9 cellular contexts compared by ENCODE assay signal in genomic region chr3:50292924-50293801, GRCh38. TPM values are rescaled to one million over a fixed set of nuclear protein-coding genes. Genes with fewer than 3 reads are reported as not detected.
DNase-seq lines count a peak whose midpoint lies in the region; ATAC-seq and TF ChIP-seq lines count a peak whose summit lies in the region.
"Had no signal": no experiment of that assay in that cellular context is flagged by ENCODE, and none has a peak within 500 bp of the region (broad histone marks: within the 10 kb centered on the region; RNA-seq: fewer than 3 reads in every experiment).

No MANE protein-coding gene starts in this region.

- TF ChIP-seq CTCF in adrenal gland (IDR thresholded peaks at IDR 0.05) (no peak), suprapubic skin (IDR thresholded peaks at IDR 0.05) (no peak)

- H3K4me1 ChIP-seq in adrenal gland (replicated peaks in 1 of 2) (peaks cover 19 to 24% of the 10 kb centered on the region in 2 donors), suprapubic skin (peaks cover 31% of the 10 kb centered on the region)

- intact Hi-C loops in adrenal gland (cut with DNase I), result no loop called here

- peaks cover 6% of the 10 kb centered on the region for H3K36me3 Mint-ChIP-seq in T-helper 1 cell treated with Interleukin-12 subunit alpha and Interleukin-12 subunit beta and Interleukin-4 antibody, amounts not matched to agents 30 μg/mL and 1 μg/mL, for 36 hours (ENCODE audit: low read depth)

- H3K4me3 Mint-ChIP-seq in T-helper 1 cell treated with Interleukin-12 subunit alpha and Interleukin-12 subunit beta and Interleukin-4 antibody, amounts not matched to agents 30 μg/mL and 1 μg/mL, for 36 hours, result peak overlapping the region; percentile 84

- H3K4me1 Mint-ChIP-seq in T-helper 1 cell treated with Interleukin-12 subunit alpha and Interleukin-12 subunit beta and Interleukin-4 antibody, amounts not matched to agents 30 μg/mL and 1 μg/mL, for 36 hours (ENCODE audit: low read depth), result peaks cover 29% of the 10 kb centered on the region

- no peak for ATAC-seq in HG03025 (IDR thresholded peaks at IDR 0.05; ENCODE audit: low FRiP score, unreplicated experiment)

- H3K9me3 ChIP-seq in adrenal gland (replicated peaks in 1 of 3) (no peaks in the 10 kb centered on the region), suprapubic skin (no peaks in the 10 kb centered on the region)

- H3K27ac ChIP-seq in adrenal gland (peak overlapping the region; percentile 23 to 92 (median 65)), layer of hippocampus (ENCODE audit: low read depth, low read length) (peak overlapping the region; percentile 83), suprapubic skin (peak overlapping the region; percentile 75)

- WGBS in adrenal gland, 4 donors, result 55 to 68% (median 57%) methylated on average over 10 to 14 of the region's 14 CpGs
- 57% methylated on average over 7 of the region's 14 CpGs for WGBS in suprapubic skin

- H3K36me3 ChIP-seq in adrenal gland (replicated peaks in 1 of 2) (peaks cover 0 to 21% of the 10 kb centered on the region in 2 donors), suprapubic skin (peaks cover 33% of the 10 kb centered on the region)

- TF ChIP-seq POLR2A in adrenal gland (IDR thresholded peaks at IDR 0.05) (peak in 1 of 2 donors; percentile 39), suprapubic skin (IDR thresholded peaks at IDR 0.05) (no peak)

- peak overlapping the region; percentile 98 for H3K27ac Mint-ChIP-seq in T-helper 1 cell treated with Interleukin-12 subunit alpha and Interleukin-12 subunit beta and Interleukin-4 antibody, amounts not matched to agents 30 μg/mL and 1 μg/mL, for 36 hours

- DNase-seq in T-helper 1 cell (no peak), adrenal gland (peak in 5 of 7 donors; percentile 44 to 72 (median 65)), suprapubic skin (ENCODE audit: low spot score in 2 of 2) (peak in 1 of 2 donors; percentile 73), SK-N-DZ (ENCODE audit: low spot score) (no peak), NCI-H748 treated with DMSO at 0.1 percent for 48 hours (lab: John Stamatoyannopoulos, UW) (no peak)

- TF ChIP-seq EP300 in suprapubic skin (IDR thresholded peaks at IDR 0.05), result peak; percentile 16

- H3K27me3 ChIP-seq in adrenal gland (no peaks in the 10 kb centered on the region), layer of hippocampus (ENCODE audit: control insufficient read depth, insufficient read depth, low read length) (no peaks in the 10 kb centered on the region), suprapubic skin (no peaks in the 10 kb centered on the region)

- H3K27me3 Mint-ChIP-seq in T-helper 1 cell treated with Interleukin-12 subunit alpha and Interleukin-12 subunit beta and Interleukin-4 antibody, amounts not matched to agents 30 μg/mL and 1 μg/mL, for 36 hours (ENCODE audit: low read depth), result no peaks in the 10 kb centered on the region

- H3K4me3 ChIP-seq in adrenal gland (peak overlapping the region in 1 of 4 donors; percentile 80), suprapubic skin (peak overlapping the region; percentile 85)

- no peaks in the 10 kb centered on the region for H3K9me3 Mint-ChIP-seq in T-helper 1 cell treated with Interleukin-12 subunit alpha and Interleukin-12 subunit beta and Interleukin-4 antibody, amounts not matched to agents 30 μg/mL and 1 μg/mL, for 36 hours

RNA-seq across cellular contexts. Expression of gene IFRD2, which starts 0.9 kb away (rescaled TPM):
- 10 to 100 TPM; 44.9 to 96.3 (median 55.2) TPM for total RNA-seq in adrenal gland
- 100 to 1,000 TPM in 2 of 3 donors, 10 to 100 TPM in 1; 55.9 to 182 (median 144) TPM for polyA plus RNA-seq in adrenal gland
- total RNA-seq in suprapubic skin, result 10 to 100 TPM; 56.3 to 84.9 (median 75.2) TPM
- polyA plus RNA-seq in SK-N-DZ (2014; cell fraction: cytosol; rRNA removed), result 72.9 and 84.0 TPM in 2 replicates
- 268 and 286 TPM in 2 replicates for polyA plus RNA-seq in SK-N-DZ (2014; cell fraction: nucleus; rRNA removed)

RNA-seq across cellular contexts. Expression of gene HYAL3, which starts 6.0 kb away (rescaled TPM):
- total RNA-seq in adrenal gland (1 to 10 TPM; 1.7 to 5.4 (median 3.4) TPM), suprapubic skin (1 to 10 TPM; 2.5 to 7.8 (median 6.1) TPM)
- polyA plus RNA-seq in adrenal gland, result 1 to 10 TPM; 2.5 to 6.8 (median 3.2) TPM
- 0.64 and 1.2 TPM in 2 replicates for polyA plus RNA-seq in SK-N-DZ (2014; cell fraction: cytosol; rRNA removed)
- 3.7 and 6.2 TPM in 2 replicates for polyA plus RNA-seq in SK-N-DZ (2014; cell fraction: nucleus; rRNA removed)

RNA-seq across cellular contexts. Expression of gene NAA80, which starts 6.0 kb away (rescaled TPM):
- total RNA-seq in adrenal gland (10 to 100 TPM in 6 of 8 donors, 1 to 10 TPM in 2; 9.8 to 17.9 (median 11.0) TPM), suprapubic skin (10 to 100 TPM; 19.5 to 23.4 (median 20.3) TPM)
- 10 to 100 TPM in 2 of 3 donors, 1 to 10 TPM in 1; 6.0 to 19.8 (median 14.0) TPM for polyA plus RNA-seq in adrenal gland
- polyA plus RNA-seq in SK-N-DZ (2014; cell fraction: cytosol; rRNA removed), result 9.8 and 10.7 TPM in 2 replicates
- polyA plus RNA-seq in SK-N-DZ (2014; cell fraction: nucleus; rRNA removed), result 19.9 and 27.7 TPM in 2 replicates

RNA-seq across cellular contexts. Expression of gene HYAL1, which starts 10.2 kb away (rescaled TPM):
- total RNA-seq in adrenal gland, result 10 to 100 TPM; 19.9 to 50.5 (median 36.8) TPM
- 10 to 100 TPM in 2 of 3 donors, 1 to 10 TPM in 1; 9.7 to 50.1 (median 16.5) TPM for polyA plus RNA-seq in adrenal gland
- total RNA-seq in suprapubic skin, result 10 to 100 TPM; 19.5 to 31.0 (median 27.4) TPM
- 1.9 and 4.8 TPM in 2 replicates for polyA plus RNA-seq in SK-N-DZ (2014; cell fraction: cytosol; rRNA removed)
- polyA plus RNA-seq in SK-N-DZ (2014; cell fraction: nucleus; rRNA removed), result 2.0 and 2.5 TPM in 2 replicates

RNA-seq across cellular contexts. Expression of gene LSMEM2, which starts 14.3 kb away (rescaled TPM):
- under 1 TPM in 3 of 8 donors, not detected in 5; 0.36 to 0.76 (median 0.60) TPM for total RNA-seq in adrenal gland
- under 1 TPM; 0.09 to 0.64 (median 0.47) TPM for polyA plus RNA-seq in adrenal gland
- total RNA-seq in suprapubic skin, result under 1 TPM in 1 of 4 donors, not detected in 3; 0.30 TPM
- polyA plus RNA-seq in SK-N-DZ (2014; cell fraction: cytosol; rRNA removed), result 0.09 TPM in 1 of 2 replicates, not detected in the other
- not detected in 2 replicates for polyA plus RNA-seq in SK-N-DZ (2014; cell fraction: nucleus; rRNA removed)
- total RNA-seq: NCI-H460 had no signal

Comparison
In these comparisons a context has a peak if more than half of its experiments do, and no peak if none do; other contexts are left out.
1. DNase-seq: peak in adrenal gland (5 of 7); none in T-helper 1 cell (0 of 5), SK-N-DZ (single experiment) and NCI-H748 treated with DMSO at 0.1 percent for 48 hours (single experiment).
2. Peak in every context shown above with its lines, with median percentiles within 50 percentile points of each other: H3K27ac ChIP-seq.